ENCODE assay signal across 1 cellular context in genomic region chr1:111592389-111593361, GRCh38.
TF ChIP-seq lines count a peak whose summit lies in the region.

No MANE protein-coding gene starts in this region.

TF ChIP-seq in GM12878, 131 proteins besides CTCF, POLR2A, EP300 and RAD21 (continued from another document and continues in another):
- TF ChIP-seq ZNF592 (IDR thresholded peaks at IDR 0.05) (peak; percentile 66; the same call in 1 of the 2 replicates), PAX8 (IDR thresholded peaks at IDR 0.05) (0 out of 2 replicates have a peak, but pooled peaks have one; percentile 10), FOS (IDR thresholded peaks at IDR 0.05; ENCODE audit: borderline replicate concordance, extremely low read depth, insufficient read length) (no peak), RELA (IDR thresholded peaks at IDR 0.05; ENCODE audit: borderline replicate concordance, partially characterized antibody) (peak; percentile 78), NRF1 (conservative IDR thresholded peaks at IDR 0.05; ENCODE audit: low read depth, low read length) (no peak), KLF5 (IDR thresholded peaks at IDR 0.05; ENCODE audit: partially characterized antibody) (peak; percentile 74), TARDBP (IDR thresholded peaks at IDR 0.05; ENCODE audit: borderline replicate concordance) (no peak), ZNF274 (IDR thresholded peaks at IDR 0.05; ENCODE audit: insufficient read depth, insufficient read length) (no peak), ATF2 (IDR thresholded peaks at IDR 0.05; ENCODE audit: low read length) (peak; percentile 98), MTA2 (IDR thresholded peaks at IDR 0.05; ENCODE audit: low read depth) (peak; percentile 98), SMC3 (IDR thresholded peaks at IDR 0.05; ENCODE audit: borderline replicate concordance, low read length) (peak; percentile 12; the same call in 1 of the 2 replicates), MEF2B (IDR thresholded peaks at IDR 0.05; ENCODE audit: partially characterized antibody, poor library complexity, severe bottlenecking) (peak; percentile 99), MYC (IDR thresholded peaks at IDR 0.05; ENCODE audit: insufficient read depth, insufficient read length, insufficient replicate concordance, low read length, severe bottlenecking) (no peak), KDM1A (IDR thresholded peaks at IDR 0.05; ENCODE audit: borderline replicate concordance) (no peak), IRF5 (IDR thresholded peaks at IDR 0.05; ENCODE audit: borderline replicate concordance) (peak; percentile 57; the same call in 1 of the 2 replicates), ASH2L (IDR thresholded peaks at IDR 0.05; ENCODE audit: borderline replicate concordance, low read depth) (no peak), JUND (IDR thresholded peaks at IDR 0.05; ENCODE audit: low read depth, low read length) (peak; percentile 68; the same call in 1 of the 2 replicates), HDAC6 (IDR thresholded peaks at IDR 0.05; ENCODE audit: unreplicated experiment) (no peak), CBX3 (IDR thresholded peaks at IDR 0.05; ENCODE audit: borderline replicate concordance, low read depth) (no peak), CREM (IDR thresholded peaks at IDR 0.05; ENCODE audit: low read depth) (peak; percentile 94), ATF7 (IDR thresholded peaks at IDR 0.05; ENCODE audit: low read depth) (peak; percentile 99), RBBP5 (conservative IDR thresholded peaks at IDR 0.05) (no peak), NR2F1 (conservative IDR thresholded peaks at IDR 0.05) (peak; percentile 82), CREB1 (IDR thresholded peaks at IDR 0.05; ENCODE audit: low read depth) (peak; percentile 80), YBX1 (IDR thresholded peaks at IDR 0.05) (0 out of 2 replicates have a peak, but pooled peaks have one; percentile 31), PAX5 (IDR thresholded peaks at IDR 0.05; ENCODE audit: borderline replicate concordance, low read depth, low read length) (peak; percentile 74; the same call in 1 of the 2 replicates), PML (IDR thresholded peaks at IDR 0.05; ENCODE audit: low read length) (peak; percentile 95), CBX5 (IDR thresholded peaks at IDR 0.05; ENCODE audit: low read depth) (peak; percentile 95), MTA3 (IDR thresholded peaks at IDR 0.05; ENCODE audit: borderline replicate concordance, low read length) (peak; percentile 99), YY1 (IDR thresholded peaks at IDR 0.05; ENCODE audit: low read depth, low read length) (peak; percentile 62; the same call in 1 of the 2 replicates), RCOR1 (conservative IDR thresholded peaks at IDR 0.05; ENCODE audit: low read depth, low read length) (peak; percentile 80; the same call in 1 of the 2 replicates), ZNF207 (IDR thresholded peaks at IDR 0.05; ENCODE audit: borderline replicate concordance) (peak; percentile 87), ZNF384 (IDR thresholded peaks at IDR 0.05; ENCODE audit: borderline replicate concordance, low read depth, low read length) (peak; percentile 59; the same call in 1 of the 2 replicates), RUNX3 (IDR thresholded peaks at IDR 0.05; ENCODE audit: low read length) (peak; percentile 90), ZSCAN29 (IDR thresholded peaks at IDR 0.05) (peak; percentile 83; the same call in 1 of the 2 replicates), LARP7 (IDR thresholded peaks at IDR 0.05) (no peak), WRNIP1 (IDR thresholded peaks at IDR 0.05; ENCODE audit: borderline replicate concordance, low read depth, low read length) (no peak), CBFB (IDR thresholded peaks at IDR 0.05; ENCODE audit: low read depth) (peak; percentile 66; the same call in 1 of the 2 replicates), HDGF (IDR thresholded peaks at IDR 0.05) (peak; percentile 82), GATAD2B (conservative IDR thresholded peaks at IDR 0.05; ENCODE audit: low read depth) (peak; percentile 99)
- TF ChIP-seq, protein P1, sequence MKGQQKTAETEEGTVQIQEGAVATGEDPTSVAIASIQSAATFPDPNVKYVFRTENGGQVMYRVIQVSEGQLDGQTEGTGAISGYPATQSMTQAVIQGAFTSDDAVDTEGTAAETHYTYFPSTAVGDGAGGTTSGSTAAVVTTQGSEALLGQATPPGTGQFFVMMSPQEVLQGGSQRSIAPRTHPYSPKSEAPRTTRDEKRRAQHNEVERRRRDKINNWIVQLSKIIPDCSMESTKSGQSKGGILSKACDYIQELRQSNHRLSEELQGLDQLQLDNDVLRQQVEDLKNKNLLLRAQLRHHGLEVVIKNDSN (IDR thresholded peaks at IDR 0.05; ENCODE audit: borderline replicate concordance, extremely low read length, insufficient read depth, low read depth, low read length): no peak
- TF ChIP-seq, protein P2, sequence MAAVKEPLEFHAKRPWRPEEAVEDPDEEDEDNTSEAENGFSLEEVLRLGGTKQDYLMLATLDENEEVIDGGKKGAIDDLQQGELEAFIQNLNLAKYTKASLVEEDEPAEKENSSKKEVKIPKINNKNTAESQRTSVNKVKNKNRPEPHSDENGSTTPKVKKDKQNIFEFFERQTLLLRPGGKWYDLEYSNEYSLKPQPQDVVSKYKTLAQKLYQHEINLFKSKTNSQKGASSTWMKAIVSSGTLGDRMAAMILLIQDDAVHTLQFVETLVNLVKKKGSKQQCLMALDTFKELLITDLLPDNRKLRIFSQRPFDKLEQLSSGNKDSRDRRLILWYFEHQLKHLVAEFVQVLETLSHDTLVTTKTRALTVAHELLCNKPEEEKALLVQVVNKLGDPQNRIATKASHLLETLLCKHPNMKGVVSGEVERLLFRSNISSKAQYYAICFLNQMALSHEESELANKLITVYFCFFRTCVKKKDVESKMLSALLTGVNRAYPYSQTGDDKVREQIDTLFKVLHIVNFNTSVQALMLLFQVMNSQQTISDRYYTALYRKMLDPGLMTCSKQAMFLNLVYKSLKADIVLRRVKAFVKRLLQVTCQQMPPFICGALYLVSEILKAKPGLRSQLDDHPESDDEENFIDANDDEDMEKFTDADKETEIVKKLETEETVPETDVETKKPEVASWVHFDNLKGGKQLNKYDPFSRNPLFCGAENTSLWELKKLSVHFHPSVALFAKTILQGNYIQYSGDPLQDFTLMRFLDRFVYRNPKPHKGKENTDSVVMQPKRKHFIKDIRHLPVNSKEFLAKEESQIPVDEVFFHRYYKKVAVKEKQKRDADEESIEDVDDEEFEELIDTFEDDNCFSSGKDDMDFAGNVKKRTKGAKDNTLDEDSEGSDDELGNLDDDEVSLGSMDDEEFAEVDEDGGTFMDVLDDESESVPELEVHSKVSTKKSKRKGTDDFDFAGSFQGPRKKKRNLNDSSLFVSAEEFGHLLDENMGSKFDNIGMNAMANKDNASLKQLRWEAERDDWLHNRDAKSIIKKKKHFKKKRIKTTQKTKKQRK (IDR thresholded peaks at IDR 0.05; ENCODE audit: low read depth, low read length): no peak
- TF ChIP-seq, protein P3, sequence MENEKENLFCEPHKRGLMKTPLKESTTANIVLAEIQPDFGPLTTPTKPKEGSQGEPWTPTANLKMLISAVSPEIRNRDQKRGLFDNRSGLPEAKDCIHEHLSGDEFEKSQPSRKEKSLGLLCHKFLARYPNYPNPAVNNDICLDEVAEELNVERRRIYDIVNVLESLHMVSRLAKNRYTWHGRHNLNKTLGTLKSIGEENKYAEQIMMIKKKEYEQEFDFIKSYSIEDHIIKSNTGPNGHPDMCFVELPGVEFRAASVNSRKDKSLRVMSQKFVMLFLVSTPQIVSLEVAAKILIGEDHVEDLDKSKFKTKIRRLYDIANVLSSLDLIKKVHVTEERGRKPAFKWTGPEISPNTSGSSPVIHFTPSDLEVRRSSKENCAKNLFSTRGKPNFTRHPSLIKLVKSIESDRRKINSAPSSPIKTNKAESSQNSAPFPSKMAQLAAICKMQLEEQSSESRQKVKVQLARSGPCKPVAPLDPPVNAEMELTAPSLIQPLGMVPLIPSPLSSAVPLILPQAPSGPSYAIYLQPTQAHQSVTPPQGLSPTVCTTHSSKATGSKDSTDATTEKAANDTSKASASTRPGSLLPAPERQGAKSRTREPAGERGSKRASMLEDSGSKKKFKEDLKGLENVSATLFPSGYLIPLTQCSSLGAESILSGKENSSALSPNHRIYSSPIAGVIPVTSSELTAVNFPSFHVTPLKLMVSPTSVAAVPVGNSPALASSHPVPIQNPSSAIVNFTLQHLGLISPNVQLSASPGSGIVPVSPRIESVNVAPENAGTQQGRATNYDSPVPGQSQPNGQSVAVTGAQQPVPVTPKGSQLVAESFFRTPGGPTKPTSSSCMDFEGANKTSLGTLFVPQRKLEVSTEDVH (IDR thresholded peaks at IDR 0.05; ENCODE audit: low read depth, partially characterized antibody): peak; percentile 73
- TF ChIP-seq, protein P4, sequence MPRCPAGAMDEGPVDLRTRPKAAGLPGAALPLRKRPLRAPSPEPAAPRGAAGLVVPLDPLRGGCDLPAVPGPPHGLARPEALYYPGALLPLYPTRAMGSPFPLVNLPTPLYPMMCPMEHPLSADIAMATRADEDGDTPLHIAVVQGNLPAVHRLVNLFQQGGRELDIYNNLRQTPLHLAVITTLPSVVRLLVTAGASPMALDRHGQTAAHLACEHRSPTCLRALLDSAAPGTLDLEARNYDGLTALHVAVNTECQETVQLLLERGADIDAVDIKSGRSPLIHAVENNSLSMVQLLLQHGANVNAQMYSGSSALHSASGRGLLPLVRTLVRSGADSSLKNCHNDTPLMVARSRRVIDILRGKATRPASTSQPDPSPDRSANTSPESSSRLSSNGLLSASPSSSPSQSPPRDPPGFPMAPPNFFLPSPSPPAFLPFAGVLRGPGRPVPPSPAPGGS (IDR thresholded peaks at IDR 0.05; ENCODE audit: borderline replicate concordance, insufficient read depth, low read depth, low read length, poor library complexity, severe bottlenecking): peak; percentile 97
- TF ChIP-seq, protein P5, sequence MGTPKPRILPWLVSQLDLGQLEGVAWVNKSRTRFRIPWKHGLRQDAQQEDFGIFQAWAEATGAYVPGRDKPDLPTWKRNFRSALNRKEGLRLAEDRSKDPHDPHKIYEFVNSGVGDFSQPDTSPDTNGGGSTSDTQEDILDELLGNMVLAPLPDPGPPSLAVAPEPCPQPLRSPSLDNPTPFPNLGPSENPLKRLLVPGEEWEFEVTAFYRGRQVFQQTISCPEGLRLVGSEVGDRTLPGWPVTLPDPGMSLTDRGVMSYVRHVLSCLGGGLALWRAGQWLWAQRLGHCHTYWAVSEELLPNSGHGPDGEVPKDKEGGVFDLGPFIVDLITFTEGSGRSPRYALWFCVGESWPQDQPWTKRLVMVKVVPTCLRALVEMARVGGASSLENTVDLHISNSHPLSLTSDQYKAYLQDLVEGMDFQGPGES (IDR thresholded peaks at IDR 0.05): no peak
